Comparison of ENCODE assay signal across 12 cellular contexts in genomic region chr12:108853426-108853825, GRCh38. TPM values are rescaled to one million over a fixed set of nuclear protein-coding genes. Genes with fewer than 3 reads are reported as not detected.
A peak's percentile ranks its signal among the peaks of the same experiment; 100 is the strongest.
DNase-seq lines count a peak whose midpoint lies in the region; ATAC-seq and TF ChIP-seq lines count a peak whose summit lies in the region.
"Had no signal": no experiment of that assay in that cellular context is flagged by ENCODE, and none has a peak within 500 bp of the region (broad histone marks: within the 10 kb centered on the region; RNA-seq: fewer than 3 reads in every experiment).

No MANE protein-coding gene starts in this region.

- WGBS in right cardiac atrium = 67% methylated on average over 10 of the region's 10 CpGs
- 60 to 65% methylated on average over 10 of the region's 10 CpGs for WGBS in aorta, 2 donors
- 84 to 88% (median 86%) methylated on average over 10 of the region's 10 CpGs for WGBS in ovary, 3 donors

- DNase-seq in right cardiac atrium (no peak), cardiac septum (ENCODE audit: low spot score) (no peak), dermis blood vessel endothelial cell (peak; percentile 43), neural progenitor cell (ENCODE audit: low spot score) (no peak), aorta (no peak), ovary (no peak), superior temporal gyrus (ENCODE audit: extremely low spot score) (no peak)
- DNase-seq in stimulated activated CD4-positive, alpha-beta T cell treated with anti-CD3 and anti-CD28 coated beads, Interleukin-2, amount 100 ng/mL, for 48 hours = no peak
- DNase-seq: activated naive CD4-positive, alpha-beta T cell; NCI-H526 treated with DMSO at 0.1 percent for 48 hours had no signal

- H3K4me1 Mint-ChIP-seq in neural progenitor cell = peaks cover 42% of the 10 kb centered on the region

- peaks cover 2% of the 10 kb centered on the region for H3K9me3 Mint-ChIP-seq in neural progenitor cell

- peak overlapping the region; percentile 95 for H3K27ac ChIP-seq in right cardiac atrium (ENCODE audit: low read length)
- H3K27ac ChIP-seq in neural progenitor cell = no peak overlapping the region
- peak overlapping the region; percentile 53 to 93 for H3K27ac ChIP-seq in aorta (ENCODE audit: low read depth in 1 of 2, low read length in 2 of 2)
- no peak overlapping the region for H3K27ac ChIP-seq in ovary
- H3K27ac ChIP-seq: KMS-11 had no signal

- peaks cover 4% of the 10 kb centered on the region for H4K20me1 ChIP-seq in neural progenitor cell (ENCODE audit: low read depth)

- H3K4me3 ChIP-seq in right cardiac atrium (ENCODE audit: low read length) (no peak overlapping the region), neural progenitor cell (no peak overlapping the region), aorta (ENCODE audit: low read length in 2 of 2) (no peak overlapping the region), ovary (no peak overlapping the region)

- H3K9me3 ChIP-seq in right cardiac atrium (ENCODE audit: control insufficient read depth, low read length) (no peaks in the 10 kb centered on the region), neural progenitor cell (ENCODE audit: low read depth) (peaks cover 7% of the 10 kb centered on the region), aorta (ENCODE audit: control insufficient read depth, low read length) (no peaks in the 10 kb centered on the region), ovary (no peaks in the 10 kb centered on the region)

- TF ChIP-seq EP300 in ovary (IDR thresholded peaks at IDR 0.05) = no peak

- no peak overlapping the region for H3K4me3 Mint-ChIP-seq in neural progenitor cell

- no peak overlapping the region for H3K4me2 ChIP-seq in neural progenitor cell
- H3K4me2 ChIP-seq: KMS-11 had no signal

- peaks cover 15% of the 10 kb centered on the region for H3K27me3 Mint-ChIP-seq in neural progenitor cell (ENCODE audit: insufficient read depth, low read depth)

- H2AFZ ChIP-seq in neural progenitor cell (replicated peaks) = no peak overlapping the region

- H3K79me2 ChIP-seq in neural progenitor cell (ENCODE audit: low read depth) = peaks cover 47% of the 10 kb centered on the region

- no peak overlapping the region for H3K9ac ChIP-seq in neural progenitor cell
- H3K9ac ChIP-seq: KMS-11 had no signal

- TF ChIP-seq CTCF in neural progenitor cell (IDR thresholded peaks at IDR 0.05) (no peak), ovary (IDR thresholded peaks at IDR 0.05) (no peak)

- intact Hi-C loops in right cardiac atrium (cut with DNase I) = loop anchor here in 3 of 4 donors (10.0 kb wide), 2 partner anchors 49 to 289 kb away; partner anchors contain the start of genes ISCU (in 1 of the 3) and SART3 (in 1 of the 3)
- intact Hi-C loops in cardiac septum (cut with DNase I) = loop anchor here (2.0 to 10.0 kb wide), 3 partner anchors 15 to 159 kb away; partner anchors contain the start of gene CORO1C
- intact Hi-C loops in aorta (cut with DNase I) = loop anchor here (5.0 to 10.0 kb wide), 4 partner anchors 36 to 289 kb away; partner anchors contain the start of genes CORO1C (in 1 of the 2), ISCU (in 1 of the 2) and SART3 (in 1 of the 2)
- intact Hi-C loops in ovary (cut with DNase I) = loop anchor here in 2 of 4 donors (10.0 kb wide), 3 partner anchors 49 to 241 kb away; partner anchors contain the start of genes ALKBH2 (in 1 of the 2), CORO1C (in 1 of the 2) and UNG (in 1 of the 2)

- H3F3A ChIP-seq in neural progenitor cell (ENCODE audit: low read depth) = peaks cover 16% of the 10 kb centered on the region

- ATAC-seq in right cardiac atrium = no peak
- no peak for ATAC-seq in aorta (ENCODE audit: low FRiP score)

- peak overlapping the region; percentile 91 for H3K27ac Mint-ChIP-seq in neural progenitor cell

- H3K36me3 Mint-ChIP-seq in neural progenitor cell = peaks cover 31% of the 10 kb centered on the region

- peaks cover 26% of the 10 kb centered on the region for H3K4me1 ChIP-seq in right cardiac atrium (ENCODE audit: control insufficient read depth, insufficient read depth, low read length)
- peaks cover 15% of the 10 kb centered on the region for H3K4me1 ChIP-seq in neural progenitor cell
- H3K4me1 ChIP-seq in aorta (ENCODE audit: control insufficient read depth in 1 of 2, insufficient read depth in 2 of 2, low read length in 2 of 2) = peaks cover 0 to 3% of the 10 kb centered on the region in 2 donors
- peaks cover 6% of the 10 kb centered on the region for H3K4me1 ChIP-seq in ovary (ENCODE audit: insufficient read depth)

- TF ChIP-seq POLR2A in ovary (IDR thresholded peaks at IDR 0.05) = no peak

- H3K27me3 ChIP-seq in right cardiac atrium (ENCODE audit: control insufficient read depth, insufficient read depth) = no peaks in the 10 kb centered on the region
- no peaks in the 10 kb centered on the region for H3K27me3 ChIP-seq in neural progenitor cell
- H3K27me3 ChIP-seq in aorta (ENCODE audit: control insufficient read depth in 1 of 2, insufficient read depth in 2 of 2, low read length in 1 of 2) = no peaks in the 10 kb centered on the region
- no peaks in the 10 kb centered on the region for H3K27me3 ChIP-seq in ovary

- H3K36me3 ChIP-seq in neural progenitor cell (no peaks in the 10 kb centered on the region), aorta (ENCODE audit: control insufficient read depth in 1 of 2, insufficient read depth in 2 of 2, low read length in 1 of 2) (peaks cover 0 to 2% of the 10 kb centered on the region in 2 donors), ovary (no peaks in the 10 kb centered on the region)

RNA-seq across cellular contexts. Expression of gene SSH1, which starts 4.0 kb away (rescaled TPM):
- total RNA-seq in right cardiac atrium (10 to 100 TPM; 39.2 to 46.6 (median 41.5) TPM), cardiac septum (50.6 TPM), dermis blood vessel endothelial cell (19.7 and 37.7 TPM in 2 replicates), neural progenitor cell (ENCODE audit: low replicate concordance) (8.4 and 10.2 TPM in 2 replicates), aorta (10 to 100 TPM; 60.4 to 61.6 TPM), ovary (10 to 100 TPM in 6 of 7 donors, 1 to 10 TPM in 1; 8.0 to 38.3 (median 35.1) TPM)
- polyA plus RNA-seq in right cardiac atrium (11.6 TPM), aorta (10 to 100 TPM in 1 of 2 donors, 1 to 10 TPM in 1; 5.3 to 10.0 TPM), ovary (10 to 100 TPM in 1 of 2 donors, 1 to 10 TPM in 1; 7.3 to 15.4 TPM)

RNA-seq across cellular contexts. Expression of gene DAO, which starts 26.5 kb away (rescaled TPM):
- total RNA-seq in right cardiac atrium (not detected), cardiac septum (not detected), dermis blood vessel endothelial cell (under 0.01 TPM in 1 of 2 replicates, not detected in the other), neural progenitor cell (ENCODE audit: low replicate concordance) (not detected in 2 replicates), aorta (not detected), ovary (not detected)
- polyA plus RNA-seq in right cardiac atrium (not detected), aorta (not detected), ovary (not detected)
- polyA plus RNA-seq: BJ had no signal

Comparison
In these comparisons a context has a peak if more than half of its experiments do, and no peak if none do; other contexts are left out.
1. H3K27ac ChIP-seq: peak in right cardiac atrium (single experiment) and aorta (2 of 2); none in neural progenitor cell (single experiment) and ovary (0 of 2).